ENCODE assay signal across 8 cellular contexts in the genomic region with DNA sequence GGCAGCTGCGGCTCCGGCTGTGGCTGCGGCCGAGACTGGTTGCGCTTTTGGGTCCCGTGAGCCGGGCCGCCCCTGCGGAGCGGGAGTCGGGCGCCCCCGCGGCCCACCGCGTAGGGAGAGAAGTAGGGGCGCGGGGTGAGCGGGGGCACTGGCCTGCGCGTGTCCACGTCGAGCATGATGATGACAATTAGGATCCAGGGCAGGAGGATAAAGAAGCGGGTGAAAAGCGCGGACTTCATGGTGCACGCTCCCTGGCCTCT. TPM values are rescaled to one million over a fixed set of nuclear protein-coding genes. Genes with fewer than 3 reads are reported as not detected.
DNase-seq lines count a peak whose midpoint lies in the region; ATAC-seq, FAIRE-seq and TF ChIP-seq lines count a peak whose summit lies in the region.

No MANE protein-coding gene starts in this region.

- H3K79me2 ChIP-seq in H9 (ENCODE audit: insufficient read depth, low read length) (no peaks in the 10 kb centered on the region), astrocyte (ENCODE audit: insufficient read depth, low read length) (no peaks in the 10 kb centered on the region)

- H3K4ac ChIP-seq in H9 (ENCODE audit: low read depth, low read length): no peak overlapping the region

- no peak for FAIRE-seq in astrocyte (lab: Jason Lieb, UNC)

- no peak overlapping the region for H3K27ac Mint-ChIP-seq in H9
- H3K27ac Mint-ChIP-seq in astrocyte (ENCODE audit: unreplicated experiment): no peak overlapping the region

- H3K9me3 ChIP-seq in A673 (ENCODE audit: low read depth, low read length, poor library complexity, severe bottlenecking) (no peaks in the 10 kb centered on the region), H9 (ENCODE audit: control insufficient read depth, low read depth, low read length) (no peaks in the 10 kb centered on the region), astrocyte (ENCODE audit: insufficient read depth, low read depth, low read length) (no peaks in the 10 kb centered on the region), lung (ENCODE audit: control insufficient read depth in 2 of 2, insufficient read depth in 1 of 2, low read length in 1 of 2) (peaks cover 0 to 2% of the 10 kb centered on the region in 2 donors)

- peak overlapping the region; percentile 45 for H3K4me2 ChIP-seq in H9 (ENCODE audit: insufficient read depth, insufficient read length, low read length)
- peak overlapping the region; percentile 90 for H3K4me2 ChIP-seq in astrocyte (ENCODE audit: low read length)

- no peaks in the 10 kb centered on the region for H3K79me1 ChIP-seq in H9 (ENCODE audit: insufficient read depth, low read depth, low read length, poor library complexity, severe bottlenecking)

- no peak overlapping the region for H3K56ac ChIP-seq in H9 (ENCODE audit: insufficient read length, low read depth, low read length)

- H3K4me3 ChIP-seq in A673 (ENCODE audit: low read depth, low read length, poor library complexity, severe bottlenecking) (peak overlapping the region; percentile 45), astrocyte (ENCODE audit: insufficient read depth, low read depth, low read length) (peak overlapping the region; percentile 53), lung (peak overlapping the region; percentile 36)

- no peak overlapping the region for H3T11ph ChIP-seq in H9 (ENCODE audit: low read length)

- POLR2A ChIA-PET in A673 (lab: Charles Lee; ENCODE audit: low non-redundant PET): no interaction called here

- CTCF ChIA-PET in A673 (lab: Charles Lee): interaction anchor here (0.9 to 1.7 kb wide), 4 partner anchors 48 to 735 kb away, joined by 3 to 8 read pairs (median 6); no protein-coding TSS in a partner anchor

- no CpG with 5 or more reads among the region's 27 CpGs for WGBS in H9 (ENCODE audit: extremely low coverage, insufficient read length, low lambda C conversion rate)
- WGBS in lung, 2 donors: 1 to 2% methylated on average over 24 to 27 of the region's 27 CpGs

- H3K14ac ChIP-seq in H9 (ENCODE audit: insufficient read depth, low read length): no peak overlapping the region

- DNase-seq in A673 (ENCODE audit: low spot score): no peak
- no peak for DNase-seq in H9
- no peak for DNase-seq in astrocyte (ENCODE audit: low read depth)
- no peak for DNase-seq in lung (ENCODE audit: low spot score)
- DNase-seq in HK-2 (ENCODE audit: unreplicated experiment): no peak
- DNase-seq in HCEC 1CT: no peak

- no peak overlapping the region for H2AK5ac ChIP-seq in H9 (ENCODE audit: insufficient read length, low read length)

- H3K23me2 ChIP-seq in H9 (ENCODE audit: insufficient read length, low read depth, low read length, poor library complexity, severe bottlenecking): peaks cover 19% of the 10 kb centered on the region

- H4K20me1 ChIP-seq in H9 (ENCODE audit: control insufficient read depth, insufficient read depth, insufficient read length) (no peaks in the 10 kb centered on the region), astrocyte (ENCODE audit: insufficient read depth, low read length) (no peaks in the 10 kb centered on the region)

- no peaks in the 10 kb centered on the region for H3K4me1 ChIP-seq in A673 (ENCODE audit: insufficient read depth, low read length, poor library complexity, severe bottlenecking)
- H3K4me1 ChIP-seq in H9 (ENCODE audit: insufficient read depth, low read length): peaks cover 2% of the 10 kb centered on the region; the same call in 1 of the 2 replicates
- peaks cover 14% of the 10 kb centered on the region for H3K4me1 ChIP-seq in astrocyte (ENCODE audit: insufficient read depth, low read length)
- H3K4me1 ChIP-seq in lung (ENCODE audit: control insufficient read depth in 2 of 2, insufficient read depth in 2 of 2, low read length in 2 of 2): peaks cover 0 to 13% of the 10 kb centered on the region in 2 donors

- no peak overlapping the region for H3K18ac ChIP-seq in H9 (ENCODE audit: insufficient read length, low read depth, low read length)

- H3K9me3 Mint-ChIP-seq in H9 (no peaks in the 10 kb centered on the region), astrocyte (ENCODE audit: unreplicated experiment) (no peaks in the 10 kb centered on the region)

- H4K91ac ChIP-seq in H9 (ENCODE audit: insufficient read length, low read depth, low read length): no peak overlapping the region

- no TSS peak for BruUV-seq in A673 (replicated peaks; lab: Mats Ljungman, UMichigan)

- peak overlapping the region; percentile 71 to 87 for H3K4me3 Mint-ChIP-seq in H9
- H3K4me3 Mint-ChIP-seq in astrocyte (ENCODE audit: unreplicated experiment): peak overlapping the region; percentile 78

- H2AFZ ChIP-seq in H9 (ENCODE audit: low read length) (no peak overlapping the region), astrocyte (ENCODE audit: low read depth, low read length) (peak overlapping the region; percentile 83)

- no peak overlapping the region for H2BK5ac ChIP-seq in H9 (ENCODE audit: insufficient read length, low read length)

- H4K8ac ChIP-seq in H9 (replicated peaks; ENCODE audit: insufficient read length, low read depth, low read length): no peak overlapping the region

- peaks cover 5 to 18% of the 10 kb centered on the region in 2 experiments for H3K4me1 Mint-ChIP-seq in H9
- H3K4me1 Mint-ChIP-seq in astrocyte (ENCODE audit: low read depth, unreplicated experiment): no peaks in the 10 kb centered on the region

- ATAC-seq in lung (ENCODE audit: insufficient read depth, low FRiP score): peak; percentile 39
- ATAC-seq in GM21737 (IDR thresholded peaks at IDR 0.05; ENCODE audit: unreplicated experiment): no peak
- no peak for ATAC-seq in HG02759 (IDR thresholded peaks at IDR 0.05; ENCODE audit: unreplicated experiment)

- no peak overlapping the region for H3K27ac ChIP-seq in A673 (ENCODE audit: low read depth, low read length, poor library complexity, severe bottlenecking)
- H3K27ac ChIP-seq in H9 (ENCODE audit: insufficient read length, low read depth, low read length): no peak overlapping the region
- H3K27ac ChIP-seq in astrocyte (ENCODE audit: low read depth, low read length): no peak overlapping the region
- no peak overlapping the region for H3K27ac ChIP-seq in lung (ENCODE audit: low read depth in 1 of 2, low read length in 1 of 2)

- no peak overlapping the region for H2BK120ac ChIP-seq in H9 (ENCODE audit: low read depth, low read length, poor library complexity, severe bottlenecking)

- H3K27me3 ChIP-seq in A673 (replicated peaks; ENCODE audit: insufficient read depth, low read depth, low read length, poor library complexity): peaks cover 80% of the 10 kb centered on the region
- peaks cover 19% of the 10 kb centered on the region; the same call in 1 of the 2 replicates for H3K27me3 ChIP-seq in H9 (ENCODE audit: insufficient read depth, low read length)
- peaks cover 64% of the 10 kb centered on the region for H3K27me3 ChIP-seq in astrocyte (ENCODE audit: insufficient read depth, low read length)
- H3K27me3 ChIP-seq in lung (ENCODE audit: control insufficient read depth, insufficient read depth): no peaks in the 10 kb centered on the region

- intact Hi-C loops in A673 (cut with micrococcal nuclease; ENCODE audit: unreplicated experiment): loop anchor here (1.0 to 5.0 kb wide), 2 partner anchors 250 to 434 kb away; no protein-coding TSS in a partner anchor

- no peaks in the 10 kb centered on the region for H3K36me3 ChIP-seq in A673 (ENCODE audit: insufficient read depth, low read length, poor library complexity, severe bottlenecking)
- H3K36me3 ChIP-seq in astrocyte (ENCODE audit: insufficient read depth, low read length): no peaks in the 10 kb centered on the region
- H3K36me3 ChIP-seq in lung (ENCODE audit: control insufficient read depth in 2 of 2, insufficient read depth in 2 of 2, low read length in 2 of 2): no peaks in the 10 kb centered on the region

- no peaks in the 10 kb centered on the region; a peak in 1 of 7 replicates for H3K36me3 Mint-ChIP-seq in H9 (ENCODE audit: insufficient read depth in 1 of 3, low read depth in 3 of 3)
- no peaks in the 10 kb centered on the region for H3K36me3 Mint-ChIP-seq in astrocyte (ENCODE audit: low read depth, unreplicated experiment)

- H2BK12ac ChIP-seq in H9 (ENCODE audit: insufficient read length, low read depth, low read length): no peak overlapping the region

- H4K5ac ChIP-seq in H9 (ENCODE audit: insufficient read length, low read depth, low read length): no peak overlapping the region

- H2BK20ac ChIP-seq in H9 (ENCODE audit: low read depth, low read length, poor library complexity, severe bottlenecking): no peak overlapping the region

- no peak overlapping the region for H2BK15ac ChIP-seq in H9 (ENCODE audit: low read depth, low read length)

- H3K9ac ChIP-seq in H9 (ENCODE audit: extremely low read depth, insufficient read length, low read length) (no peak overlapping the region), astrocyte (ENCODE audit: low read length) (no peak overlapping the region)

- peaks cover 78% of the 10 kb centered on the region for H3K27me3 Mint-ChIP-seq in H9 (ENCODE audit: low read depth)
- peaks cover 60% of the 10 kb centered on the region for H3K27me3 Mint-ChIP-seq in astrocyte (ENCODE audit: low read depth, unreplicated experiment)

- no peak overlapping the region for H3K23ac ChIP-seq in H9 (ENCODE audit: insufficient read length, low read depth, low read length)

- peak; percentile 34 for TF ChIP-seq CTCF in A673 (conservative IDR thresholded peaks at IDR 0.05; ENCODE audit: low read depth, low read length)
- peak; percentile 19; the same call in 2 of the 3 replicates for TF ChIP-seq CTCF in H9 (conservative IDR thresholded peaks at IDR 0.05)
- TF ChIP-seq CTCF in astrocyte (IDR thresholded peaks at IDR 0.05; ENCODE audit: insufficient read depth, low read depth, low read length): no peak
- no peak for TF ChIP-seq CTCF in lung (IDR thresholded peaks at IDR 0.05; ENCODE audit: control extremely low read depth, extremely low read depth)

RNA-seq across cellular contexts. Expression of a gene that starts 0.7 kb away (rescaled TPM):
- total RNA-seq in A673 (2021): not detected in 2 replicates
- total RNA-seq in H9 (2021): 0.22 and 0.24 TPM in 2 replicates
- not detected in 2 replicates for total RNA-seq in astrocyte
- total RNA-seq in lung: under 1 TPM; 0.06 to 0.65 TPM
- polyA plus RNA-seq in lung: under 1 TPM; 0.06 to 0.08 TPM

Comparison
In these comparisons a context has a peak if more than half of its experiments do, and no peak if none do; other contexts are left out.
1. CTCF ChIP-seq: peak in A673 (single experiment) and H9 (single experiment); none in astrocyte (single experiment) and lung (single experiment).
2. Peak in every context shown above with its lines, with median percentiles within 50 percentile points of each other: H3K4me3 ChIP-seq.